ENCODE assay signal across 17 cellular contexts in the genomic region with DNA sequence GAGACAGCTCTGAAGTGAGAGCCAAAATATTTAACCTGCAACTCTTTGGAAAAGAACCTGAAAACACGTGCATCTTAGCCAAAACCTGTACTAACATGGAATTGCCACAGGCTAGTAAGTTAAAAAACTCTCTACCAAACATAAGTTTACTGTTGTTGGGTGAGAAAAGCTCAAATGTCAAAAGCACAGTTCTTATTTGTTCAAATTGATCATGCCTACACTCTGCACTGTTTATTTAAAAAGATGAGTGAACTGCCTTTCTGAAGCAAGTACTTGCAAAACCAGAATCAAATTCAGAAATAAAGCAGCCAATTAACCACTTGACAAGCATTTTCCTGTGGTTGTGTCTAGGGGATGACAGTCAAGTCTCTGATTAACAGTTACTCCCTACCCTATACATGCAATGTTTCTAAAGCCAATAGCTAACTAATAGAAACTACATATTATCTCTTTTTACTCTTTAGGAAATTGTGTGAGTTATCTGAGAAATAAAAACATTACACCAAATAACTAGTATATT. TPM values are rescaled to one million over a fixed set of nuclear protein-coding genes. Genes with fewer than 3 reads are reported as not detected.
DNase-seq lines count a peak whose midpoint lies in the region; ATAC-seq, FAIRE-seq and TF ChIP-seq lines count a peak whose summit lies in the region.
"Had no signal": no experiment of that assay in that cellular context is flagged by ENCODE, and none has a peak within 500 bp of the region (broad histone marks: within the 10 kb centered on the region; RNA-seq: fewer than 3 reads in every experiment).

No MANE protein-coding gene starts in this region.

- peak; percentile 18 for DNase-seq in DMS153 (lab: John Stamatoyannopoulos, UW)
- DNase-seq in DMS153 treated with DMSO at 0.1 percent for 48 hours (lab: John Stamatoyannopoulos, UW; ENCODE audit: unreplicated experiment): no peak
- no peak for DNase-seq in GM19239 (ENCODE audit: insufficient read length, low spot score)
- DNase-seq in T-helper 2 cell treated with Interferon-gamma antibody and Interleukin-4, amounts not matched to agents 5 μg/mL and 100 μg/mL, for 36 hours (ENCODE audit: low spot score): no peak
- DNase-seq in mesothelial cell of epicardium (ENCODE audit: low spot score in 2 of 2, unreplicated experiment in 2 of 2): no peak
- DNase-seq in AG08395 (ENCODE audit: low spot score): no peak
- DNase-seq in PC-3: no peak
- no peak for DNase-seq in NCI-H2081 treated with DMSO at 0.1 percent for 48 hours (lab: John Stamatoyannopoulos, UW)
- DNase-seq: activated CD4-positive, alpha-beta T cell treated with anti-CD3 and anti-CD28 coated beads for 4 hours; activated effector memory CD4-positive, alpha-beta T cell treated with Interleukin-2 at 50 U/mL for 16 hours; MM.1S; NCI-H345; sigmoid colon; stimulated activated CD4-positive, alpha-beta T cell treated with anti-CD3 and anti-CD28 coated beads, Interleukin-4, amount 100 ng/mL, for 4 hours had no signal

- H3K4me1 ChIP-seq in PC-3 (ENCODE audit: insufficient read depth, low read length): peaks cover 15% of the 10 kb centered on the region

- ATAC-seq in PC-3: no peak
- ATAC-seq: Panc1; stimulated activated memory B cell treated with anti-CD40 and anti-IgM and Interleukin-4, amounts not matched to agents 10 μg/mL and 1 μg/mL and 100 μg/mL, for 72 hours had no signal

- H2AFZ ChIP-seq in PC-3 (ENCODE audit: low read length): no peak overlapping the region

- H3K4me3 Mint-ChIP-seq in T-helper 2 cell treated with Interferon-gamma antibody and Interleukin-4, amounts not matched to agents 5 μg/mL and 100 μg/mL, for 36 hours: peak overlapping the region; percentile 19
- H3K4me3 Mint-ChIP-seq in mesothelial cell of epicardium: no peak overlapping the region
- H3K4me3 Mint-ChIP-seq: stimulated activated memory B cell treated with anti-CD40 and anti-IgM and Interleukin-4, amounts not matched to agents 10 μg/mL and 1 μg/mL and 100 μg/mL, for 72 hours had no signal

- peak; percentile 84 for FAIRE-seq in GM19239 (lab: Jason Lieb, UNC)

- H3K36me3 Mint-ChIP-seq in T-helper 2 cell treated with Interferon-gamma antibody and Interleukin-4, amounts not matched to agents 5 μg/mL and 100 μg/mL, for 36 hours (ENCODE audit: low read depth): no peaks in the 10 kb centered on the region
- no peaks in the 10 kb centered on the region for H3K36me3 Mint-ChIP-seq in mesothelial cell of epicardium
- H3K36me3 Mint-ChIP-seq: stimulated activated memory B cell treated with anti-CD40 and anti-IgM and Interleukin-4, amounts not matched to agents 10 μg/mL and 1 μg/mL and 100 μg/mL, for 72 hours had no signal

- H3K27ac Mint-ChIP-seq in T-helper 2 cell treated with Interferon-gamma antibody and Interleukin-4, amounts not matched to agents 5 μg/mL and 100 μg/mL, for 36 hours: no peak overlapping the region
- H3K27ac Mint-ChIP-seq in mesothelial cell of epicardium: peak overlapping the region; percentile 22
- H3K27ac Mint-ChIP-seq: stimulated activated memory B cell treated with anti-CD40 and anti-IgM and Interleukin-4, amounts not matched to agents 10 μg/mL and 1 μg/mL and 100 μg/mL, for 72 hours had no signal

- no peaks in the 10 kb centered on the region for H3K36me3 ChIP-seq in PC-3 (ENCODE audit: low read depth, low read length)

- no peak overlapping the region for H3K27ac ChIP-seq in PC-3 (ENCODE audit: low read length)
- H3K27ac ChIP-seq: 22Rv1, sigmoid colon had no signal

- intact Hi-C loops in PC-3 (cut with micrococcal nuclease): no loop called here

- H3K27me3 ChIP-seq in PC-3 (ENCODE audit: low read length): no peaks in the 10 kb centered on the region
- H3K27me3 ChIP-seq: sigmoid colon had no signal

- H3K4me3 ChIP-seq in PC-3 (ENCODE audit: low read length): no peak overlapping the region
- H3K4me3 ChIP-seq: sigmoid colon had no signal

- no peaks in the 10 kb centered on the region for H3K9me3 Mint-ChIP-seq in T-helper 2 cell treated with Interferon-gamma antibody and Interleukin-4, amounts not matched to agents 5 μg/mL and 100 μg/mL, for 36 hours
- no peaks in the 10 kb centered on the region for H3K9me3 Mint-ChIP-seq in mesothelial cell of epicardium
- H3K9me3 Mint-ChIP-seq: stimulated activated memory B cell treated with anti-CD40 and anti-IgM and Interleukin-4, amounts not matched to agents 10 μg/mL and 1 μg/mL and 100 μg/mL, for 72 hours had no signal

- H3K27me3 Mint-ChIP-seq in T-helper 2 cell treated with Interferon-gamma antibody and Interleukin-4, amounts not matched to agents 5 μg/mL and 100 μg/mL, for 36 hours (ENCODE audit: low read depth): peaks cover 58% of the 10 kb centered on the region
- no peaks in the 10 kb centered on the region for H3K27me3 Mint-ChIP-seq in mesothelial cell of epicardium (ENCODE audit: low read depth)

- peaks cover 1% of the 10 kb centered on the region for H3F3A ChIP-seq in PC-3 (ENCODE audit: low read length, unreplicated experiment)

- no peaks in the 10 kb centered on the region for H4K20me1 ChIP-seq in PC-3 (ENCODE audit: low read length)

- H3K4me2 ChIP-seq in PC-3 (ENCODE audit: low read length): no peak overlapping the region

- CTCF ChIA-PET in PC-3 (lab: Charles Lee): no interaction called here

- peaks cover 18% of the 10 kb centered on the region for H3K79me2 ChIP-seq in PC-3 (ENCODE audit: low read length)

- H3K9me3 ChIP-seq in PC-3 (ENCODE audit: low read length): no peaks in the 10 kb centered on the region
- H3K9me3 ChIP-seq: sigmoid colon had no signal

- TF ChIP-seq CTCF in mesothelial cell of epicardium (IDR thresholded peaks at IDR 0.05; ENCODE audit: unreplicated experiment) (no peak), PC-3 (conservative IDR thresholded peaks at IDR 0.05; ENCODE audit: low read depth, low read length) (no peak)

- no TSS peak for BruUV-seq in PC-3 (replicated peaks; lab: Mats Ljungman, UMichigan)

- no peak overlapping the region for H3K9ac ChIP-seq in PC-3 (ENCODE audit: low read length)

- POLR2A ChIA-PET in PC-3 (lab: Charles Lee; ENCODE audit: unreplicated experiment): no interaction called here

- H3K4me1 Mint-ChIP-seq in T-helper 2 cell treated with Interferon-gamma antibody and Interleukin-4, amounts not matched to agents 5 μg/mL and 100 μg/mL, for 36 hours (ENCODE audit: low read depth): peaks cover 14% of the 10 kb centered on the region
- peaks cover 56% of the 10 kb centered on the region for H3K4me1 Mint-ChIP-seq in mesothelial cell of epicardium

- H3K9me2 ChIP-seq in PC-3 (replicated peaks; ENCODE audit: low read length): no peaks in the 10 kb centered on the region

RNA-seq across cellular contexts. Expression of gene IKZF2, which starts 5.6 kb away (rescaled TPM):
- total RNA-seq in mesothelial cell of epicardium (44.8 to 47.5 TPM (median 44.9 TPM) in 3 replicates), PC-3 (2014; rRNA removed) (5.2 and 8.2 TPM in 2 replicates)
